ENCODE assay signal across 8 cellular contexts in genomic region chr10:72260588-72261322, GRCh38. TPM values are rescaled to one million over a fixed set of nuclear protein-coding genes. Genes with fewer than 3 reads are reported as not detected.
DNase-seq lines count a peak whose midpoint lies in the region; ATAC-seq and TF ChIP-seq lines count a peak whose summit lies in the region.

No MANE protein-coding gene starts in this region.

- peaks cover 21 to 70% of the 10 kb centered on the region in 2 donors for H3K4me1 ChIP-seq in left lung

- peak; percentile 42 for ATAC-seq in HG02981 (IDR thresholded peaks at IDR 0.05; ENCODE audit: unreplicated experiment)
- ATAC-seq in left lung: peak; percentile 93

- TF ChIP-seq CTCF in left lung (IDR thresholded peaks at IDR 0.05): no peak

- no peaks in the 10 kb centered on the region for H3K9me3 ChIP-seq in left lung

- H3K4me3 ChIP-seq in left lung: peak overlapping the region; percentile 36 to 50

- no peaks in the 10 kb centered on the region for H3K36me3 ChIP-seq in left lung

- no peaks in the 10 kb centered on the region for H3K27me3 ChIP-seq in left lung

- intact Hi-C loops in left lung (cut with DNase I): no loop called here

- DNase-seq in NCI-H345 (lab: John Stamatoyannopoulos, UW) (peak; percentile 44), NCI-H345 treated with DMSO at 0.1 percent for 48 hours (lab: John Stamatoyannopoulos, UW; ENCODE audit: unreplicated experiment) (no peak), NCI-H2171 (lab: John Stamatoyannopoulos, UW) (peak; percentile 16), cortex of kidney (lab: John Stamatoyannopoulos, UW) (peak; percentile 50), left lung (peak; percentile 90 to 94)
- peak; percentile 94 for DNase-seq in activated CD4-positive, alpha-beta T cell treated with anti-CD3 and anti-CD28 coated beads for 48 hours
- peak; percentile 75 for DNase-seq in stimulated activated CD4-positive, alpha-beta T cell treated with anti-CD3 and anti-CD28 coated beads, Interleukin-4, amount 100 ng/mL, for 1 hour

- H3K27ac ChIP-seq in left lung: peak overlapping the region; percentile 83 to 88

RNA-seq across cellular contexts. Expression of gene DDIT4, which starts 13.0 kb away (rescaled TPM):
- 10 to 100 TPM; 40.7 to 73.8 TPM for total RNA-seq in left lung

RNA-seq across cellular contexts. Expression of gene ASCC1, which starts 44.7 kb away (rescaled TPM):
- 10 to 100 TPM; 27.0 to 29.8 TPM for total RNA-seq in left lung

RNA-seq across cellular contexts. Expression of gene ANAPC16, which starts 44.9 kb away (rescaled TPM):
- total RNA-seq in left lung: 10 to 100 TPM; 86.0 to 97.0 TPM
